Comparison of ENCODE assay signal across 8 cellular contexts in genomic region chr2:25674003-25674362, GRCh38. TPM values are rescaled to one million over a fixed set of nuclear protein-coding genes. Genes with fewer than 3 reads are reported as not detected.
A peak's percentile ranks its signal among the peaks of the same experiment; 100 is the strongest.
DNase-seq lines count a peak whose midpoint lies in the region; ATAC-seq and TF ChIP-seq lines count a peak whose summit lies in the region.

No MANE protein-coding gene starts in this region.

- peak overlapping the region; percentile 75 for H3K27ac Mint-ChIP-seq in activated CD4-positive, alpha-beta T cell treated with anti-CD3 and anti-CD28 coated beads for 36 hours
- peak overlapping the region; percentile 48 for H3K27ac Mint-ChIP-seq in activated naive CD8-positive, alpha-beta T cell treated with anti-CD3 and anti-CD28 coated beads, Interleukin-2, amount 50 U/mL, for 24 hours

- peak overlapping the region; percentile 74 for H3K4me3 Mint-ChIP-seq in activated CD4-positive, alpha-beta T cell treated with anti-CD3 and anti-CD28 coated beads for 36 hours
- H3K4me3 Mint-ChIP-seq in activated naive CD8-positive, alpha-beta T cell treated with anti-CD3 and anti-CD28 coated beads, Interleukin-2, amount 50 U/mL, for 24 hours: peak overlapping the region; percentile 73

- no peak for TF ChIP-seq CTCF in left lung (IDR thresholded peaks at IDR 0.05)

- peaks cover 11% of the 10 kb centered on the region for H3K27me3 Mint-ChIP-seq in activated CD4-positive, alpha-beta T cell treated with anti-CD3 and anti-CD28 coated beads for 36 hours
- H3K27me3 Mint-ChIP-seq in activated naive CD8-positive, alpha-beta T cell treated with anti-CD3 and anti-CD28 coated beads, Interleukin-2, amount 50 U/mL, for 24 hours: peaks cover 2% of the 10 kb centered on the region

- POLR2A ChIA-PET in activated CD4-positive, alpha-beta T cell treated with anti-CD3 and anti-CD28 coated beads for 36 hours (lab: Charles Lee): interaction anchor here (0.8 to 1.5 kb wide), 2 partner anchors 204 to 360 kb away, joined by 3 to 5 read pairs; partner anchors contain the start of gene ASXL2

- peak overlapping the region; percentile 67 to 74 for H3K27ac ChIP-seq in left lung
- peak overlapping the region; percentile 69 for H3K27ac ChIP-seq in thymus (ENCODE audit: low read depth)

- WGBS in thymus: 13% methylated on average over 18 of the region's 18 CpGs

- no peak for DNase-seq in activated CD4-positive, alpha-beta T cell treated with anti-CD3 and anti-CD28 coated beads for 36 hours
- no peak for DNase-seq in activated CD4-positive, alpha-beta T cell treated with anti-CD3 and anti-CD28 coated beads, Interleukin-2, amount 50 U/mL, for 1 hour
- no peak for DNase-seq in activated naive CD8-positive, alpha-beta T cell treated with anti-CD3 and anti-CD28 coated beads, Interleukin-2, amount 50 U/mL, for 24 hours
- DNase-seq in left lung (no peak), GM19240 (ENCODE audit: insufficient read length, low spot score) (no peak), HPDE6-E6E7 (ENCODE audit: extremely low spot score) (no peak)

- H3K4me1 ChIP-seq in left lung: peaks cover 10 to 27% of the 10 kb centered on the region in 2 donors
- peaks cover 7% of the 10 kb centered on the region for H3K4me1 ChIP-seq in thymus (ENCODE audit: control insufficient read depth, insufficient read depth, low read length)

- H3K9me3 ChIP-seq in left lung (no peaks in the 10 kb centered on the region), thymus (ENCODE audit: control insufficient read depth) (no peaks in the 10 kb centered on the region)

- CTCF ChIA-PET in activated CD4-positive, alpha-beta T cell treated with anti-CD3 and anti-CD28 coated beads for 36 hours (lab: Charles Lee): interaction anchor here (0.6 to 2.2 kb wide), 9 partner anchors 9 to 493 kb away, joined by 3 to 12 read pairs (median 4); no protein-coding TSS in a partner anchor

- H3K9me3 Mint-ChIP-seq in activated CD4-positive, alpha-beta T cell treated with anti-CD3 and anti-CD28 coated beads for 36 hours (ENCODE audit: low read depth): no peaks in the 10 kb centered on the region
- H3K9me3 Mint-ChIP-seq in activated naive CD8-positive, alpha-beta T cell treated with anti-CD3 and anti-CD28 coated beads, Interleukin-2, amount 50 U/mL, for 24 hours: no peaks in the 10 kb centered on the region

- H3K27me3 ChIP-seq in left lung (no peaks in the 10 kb centered on the region), thymus (ENCODE audit: control insufficient read depth, insufficient read depth) (no peaks in the 10 kb centered on the region)

- ATAC-seq in activated CD4-positive, alpha-beta T cell treated with anti-CD3 and anti-CD28 coated beads for 36 hours: no peak
- ATAC-seq in activated naive CD8-positive, alpha-beta T cell treated with anti-CD3 and anti-CD28 coated beads, Interleukin-2, amount 50 U/mL, for 24 hours: no peak
- ATAC-seq in left lung: no peak
- no peak for ATAC-seq in HG02759 (IDR thresholded peaks at IDR 0.05; ENCODE audit: unreplicated experiment)

- intact Hi-C loops in activated CD4-positive, alpha-beta T cell treated with anti-CD3 and anti-CD28 coated beads for 36 hours (cut with DNase I, micrococcal nuclease): loop anchor here (1.0 to 10.0 kb wide), 5 partner anchors 204 to 1401 kb away; partner anchors contain the start of genes ASXL2 (in 1 of the 2), CENPO (in 1 of the 2), DNMT3A (in 1 of the 2) and EMILIN1 (in 1 of the 2)
- intact Hi-C loops in left lung (cut with DNase I): no loop called here

- H3K36me3 ChIP-seq in left lung (no peaks in the 10 kb centered on the region), thymus (ENCODE audit: control insufficient read depth, insufficient read depth) (no peaks in the 10 kb centered on the region)

- H3K4me1 Mint-ChIP-seq in activated CD4-positive, alpha-beta T cell treated with anti-CD3 and anti-CD28 coated beads for 36 hours: peaks cover 29% of the 10 kb centered on the region
- peaks cover 26% of the 10 kb centered on the region for H3K4me1 Mint-ChIP-seq in activated naive CD8-positive, alpha-beta T cell treated with anti-CD3 and anti-CD28 coated beads, Interleukin-2, amount 50 U/mL, for 24 hours

- H3K36me3 Mint-ChIP-seq in activated CD4-positive, alpha-beta T cell treated with anti-CD3 and anti-CD28 coated beads for 36 hours (ENCODE audit: low read depth): no peaks in the 10 kb centered on the region
- H3K36me3 Mint-ChIP-seq in activated naive CD8-positive, alpha-beta T cell treated with anti-CD3 and anti-CD28 coated beads, Interleukin-2, amount 50 U/mL, for 24 hours (ENCODE audit: low read depth): no peaks in the 10 kb centered on the region

- H3K4me3 ChIP-seq in left lung: peak overlapping the region; percentile 50 to 72
- peak overlapping the region; percentile 89 for H3K4me3 ChIP-seq in thymus (ENCODE audit: low read length)

RNA-seq across cellular contexts. Expression of gene DTNB, which starts 0.6 kb away (rescaled TPM):
- 10 to 100 TPM; 17.1 to 33.5 TPM for total RNA-seq in activated CD4-positive, alpha-beta T cell treated with anti-CD3 and anti-CD28 coated beads for 36 hours
- total RNA-seq in left lung: 10 to 100 TPM; 17.6 to 25.6 TPM
- 20.1 TPM for polyA plus RNA-seq in thymus

Comparison
In these comparisons a context has a peak if more than half of its experiments do, and no peak if none do; other contexts are left out.
1. intact Hi-C loops: an anchor here in activated CD4-positive, alpha-beta T cell treated with anti-CD3 and anti-CD28 coated beads for 36 hours (1.0 to 10.0 kb wide); none called in left lung.